In genomic region chr2:111617804-111618576, GRCh38 we compare ENCODE assay signal across 14 cellular contexts.
DNase-seq lines count a peak whose midpoint lies in the region; ATAC-seq, FAIRE-seq and TF ChIP-seq lines count a peak whose summit lies in the region.
"Had no signal": no experiment of that assay in that cellular context is flagged by ENCODE, and none has a peak within 500 bp of the region (broad histone marks: within the 10 kb centered on the region; RNA-seq: fewer than 3 reads in every experiment).

No MANE protein-coding gene starts in this region.

- H3K79me2 ChIP-seq in GM23338 (replicated peaks; ENCODE audit: insufficient read depth) (no peaks in the 10 kb centered on the region), keratinocyte (ENCODE audit: control insufficient read depth, insufficient read depth, low read length) (no peaks in the 10 kb centered on the region)

- peaks cover 3% of the 10 kb centered on the region; the same call in 2 of the 3 replicates for H3K9me3 Mint-ChIP-seq in GM23338
- H3K9me3 Mint-ChIP-seq: endodermal cell, memory B cell had no signal

- H3K27ac ChIP-seq in GM23338 (ENCODE audit: low read depth) = no peak overlapping the region
- no peak overlapping the region for H3K27ac ChIP-seq in keratinocyte (ENCODE audit: control insufficient read depth, insufficient read depth, low read length)
- H3K27ac ChIP-seq in spleen = peak overlapping the region in 7 of 8 donors; percentile 29 to 88 (median 81)
- H3K27ac ChIP-seq in prostate gland = no peak overlapping the region

- TF ChIP-seq POLR2A in spleen (IDR thresholded peaks at IDR 0.05) = no peak
- TF ChIP-seq POLR2A in prostate gland (IDR thresholded peaks at IDR 0.05) = no peak

- no peak overlapping the region for H3K4me3 ChIP-seq in GM23338
- H3K4me3 ChIP-seq in keratinocyte (ENCODE audit: control insufficient read depth in 2 of 3, extremely low read depth in 1 of 3, insufficient read depth in 2 of 3, low read depth in 1 of 3, low read length in 3 of 3) = peak overlapping the region in 1 of 3 experiments; percentile 1
- peak overlapping the region in 1 of 8 donors; percentile 36 for H3K4me3 ChIP-seq in spleen
- no peak overlapping the region for H3K4me3 ChIP-seq in prostate gland

- 63 to 80% (median 73%) methylated on average over 13 to 14 of the region's 14 CpGs for WGBS in spleen, 5 donors
- 54% methylated on average over 14 of the region's 14 CpGs for WGBS in prostate gland

- dilution Hi-C loops in keratinocyte (cut with MboI; ENCODE audit: extremely low pct_ligation_motif_present, low sequenced_read_pairs) = no loop called here

- peaks cover 20% of the 10 kb centered on the region for H3K4me1 Mint-ChIP-seq in GM23338
- H3K4me1 Mint-ChIP-seq: endodermal cell, memory B cell had no signal

- no peaks in the 10 kb centered on the region for H3K27me3 ChIP-seq in GM23338 (ENCODE audit: insufficient read depth)
- no peaks in the 10 kb centered on the region for H3K27me3 ChIP-seq in keratinocyte (ENCODE audit: control insufficient read depth, extremely low read depth, insufficient read depth, low read length)
- no peaks in the 10 kb centered on the region for H3K27me3 ChIP-seq in spleen (replicated peaks in 1 of 7)
- H3K27me3 ChIP-seq in prostate gland (replicated peaks; ENCODE audit: insufficient read depth) = no peaks in the 10 kb centered on the region

- 0 out of 2 replicates have a peak overlapping the region, but pooled peaks have one; percentile 7 for H2AFZ ChIP-seq in GM23338
- H2AFZ ChIP-seq in keratinocyte (ENCODE audit: control insufficient read depth, low read length) = peak overlapping the region; percentile 57

- no peaks in the 10 kb centered on the region for H3K9me1 ChIP-seq in keratinocyte (ENCODE audit: control insufficient read depth, extremely low read depth, insufficient read depth, low read length)

- H3K4me2 ChIP-seq in GM23338 (no peak overlapping the region), keratinocyte (ENCODE audit: control insufficient read depth, extremely low read depth, insufficient read depth, low read depth, low read length) (peak overlapping the region; percentile 59)

- no peak overlapping the region for H3K9ac ChIP-seq in keratinocyte (ENCODE audit: control insufficient read depth, extremely low read depth, insufficient read depth, low read length)

- H4K20me1 ChIP-seq in GM23338 (replicated peaks; ENCODE audit: insufficient read depth) (no peaks in the 10 kb centered on the region), keratinocyte (ENCODE audit: control insufficient read depth, extremely low read depth, insufficient read depth, low read length) (no peaks in the 10 kb centered on the region)

- H3K36me3 ChIP-seq in GM23338 (ENCODE audit: insufficient read depth) = no peaks in the 10 kb centered on the region
- no peaks in the 10 kb centered on the region for H3K36me3 ChIP-seq in keratinocyte (ENCODE audit: control insufficient read depth in 2 of 2, extremely low read depth in 1 of 2, insufficient read depth in 2 of 2, low read length in 2 of 2)
- H3K36me3 ChIP-seq in spleen = no peaks in the 10 kb centered on the region
- no peaks in the 10 kb centered on the region for H3K36me3 ChIP-seq in prostate gland

- DNase-seq in GM23338 (ENCODE audit: low spot score) = no peak
- DNase-seq in brain pericyte (ENCODE audit: low read depth, low spot score) = peak; percentile 92
- DNase-seq in keratinocyte (ENCODE audit: low read depth, low spot score) = peak; percentile 15
- DNase-seq in spleen = no peak
- no peak for DNase-seq in SIG-M5 treated with dmso at 0.1 percent for 504 hours (lab: John Stamatoyannopoulos, UW; ENCODE audit: unreplicated experiment)
- DNase-seq in prostate gland (ENCODE audit: low spot score) = no peak
- no peak for DNase-seq in NCI-H345 (lab: John Stamatoyannopoulos, UW)
- DNase-seq: activated CD4-positive, alpha-beta T cell treated with anti-CD3 and anti-CD28 coated beads for 1 hour; activated naive CD4-positive, alpha-beta T cell treated with anti-CD3 and anti-CD28 coated beads, Interleukin-2, amount 50 U/mL, for 16 hours; endodermal cell; NCI-H1436; SHP77 had no signal

- peaks cover 2% of the 10 kb centered on the region; the same call in 1 of the 3 replicates for H3K36me3 Mint-ChIP-seq in GM23338 (ENCODE audit: low read depth)
- H3K36me3 Mint-ChIP-seq: memory B cell had no signal

- H3K9me3 ChIP-seq in keratinocyte (ENCODE audit: control insufficient read depth, low read depth, low read length) = no peaks in the 10 kb centered on the region
- H3K9me3 ChIP-seq in spleen = no peaks in the 10 kb centered on the region
- no peaks in the 10 kb centered on the region for H3K9me3 ChIP-seq in prostate gland

- H3K27ac Mint-ChIP-seq in GM23338 = peak overlapping the region; percentile 65; the same call in 1 of the 2 replicates
- H3K27ac Mint-ChIP-seq: endodermal cell, memory B cell had no signal

- intact Hi-C loops in spleen (cut with DNase I; ENCODE audit: low total_unique reads) (no loop called here), prostate gland (cut with DNase I) (no loop called here)

- FAIRE-seq in keratinocyte (lab: Jason Lieb, UNC) = peak; percentile 29

- TF ChIP-seq CTCF in GM23338 (conservative IDR thresholded peaks at IDR 0.05; ENCODE audit: low read depth in 2 of 2) (no peak), keratinocyte (optimal IDR thresholded peaks at IDR 0.05 in 1 of 3, IDR thresholded peaks at IDR 0.05 in 1 of 3, conservative IDR thresholded peaks at IDR 0.05 in 1 of 3; ENCODE audit: extremely low read depth in 1 of 3, insufficient read depth in 2 of 3, low read length in 3 of 3) (peak in 1 of 3 experiments; percentile 13), spleen (IDR thresholded peaks at IDR 0.05 in 8 of 11, conservative IDR thresholded peaks at IDR 0.05 in 3 of 11) (no peak), prostate gland (IDR thresholded peaks at IDR 0.05) (no peak)

- H3K4me3 Mint-ChIP-seq in GM23338 = no peak overlapping the region
- H3K4me3 Mint-ChIP-seq: endodermal cell, memory B cell had no signal

- H3K9me2 ChIP-seq in GM23338 (ENCODE audit: insufficient read depth) = peaks cover 8% of the 10 kb centered on the region

- no peaks in the 10 kb centered on the region for H3F3A ChIP-seq in GM23338 (replicated peaks; ENCODE audit: low read depth)

- H3K4me1 ChIP-seq in GM23338 (ENCODE audit: insufficient read depth) (no peaks in the 10 kb centered on the region; the same call in 1 of the 2 replicates), keratinocyte (ENCODE audit: control insufficient read depth, extremely low read depth, insufficient read depth, low read length) (peaks cover 28% of the 10 kb centered on the region), spleen (peaks cover 0 to 31% (median 9%) of the 10 kb centered on the region in 6 donors), prostate gland (replicated peaks) (no peaks in the 10 kb centered on the region)

- H3K27me3 Mint-ChIP-seq in GM23338 (ENCODE audit: insufficient read depth, low read depth, poor library complexity) = no peaks in the 10 kb centered on the region

- ATAC-seq in GM23338 (no peak; the same call in 2 of the 3 replicates), HG02885 (IDR thresholded peaks at IDR 0.05; ENCODE audit: poor library complexity, unreplicated experiment) (no peak)

TF ChIP-seq in GM23338, 12 proteins besides CTCF, POLR2A, EP300 and RAD21 (continues in another document):
- no peak for TF ChIP-seq EZH2 (IDR thresholded peaks at IDR 0.05; ENCODE audit: low read depth, unreplicated experiment)
- TF ChIP-seq CREB1 (CRISPR knock-in tag; IDR thresholded peaks at IDR 0.05; ENCODE audit: low read depth) = no peak
- TF ChIP-seq JUNB (IDR thresholded peaks at IDR 0.05; ENCODE audit: unreplicated experiment) = no peak

Comparison
In these comparisons a context has a peak if more than half of its experiments do, and no peak if none do; other contexts are left out.
1. DNase-seq: peak in brain pericyte (single experiment) and keratinocyte (single experiment); none in GM23338 (single experiment), spleen (single experiment), SIG-M5 treated with dmso at 0.1 percent for 504 hours (single experiment), prostate gland (single experiment) and NCI-H345 (single experiment).
2. H3K27ac ChIP-seq: peak in spleen (7 of 8); none in GM23338 (single experiment), keratinocyte (single experiment) and prostate gland (0 of 2).